8 cellular contexts compared by ENCODE assay signal in genomic region chr9:130681769-130682489, GRCh38. TPM values are rescaled to one million over a fixed set of nuclear protein-coding genes. Genes with fewer than 3 reads are reported as not detected.
DNase-seq lines count a peak whose midpoint lies in the region; ATAC-seq and TF ChIP-seq lines count a peak whose summit lies in the region.

No MANE protein-coding gene starts in this region.

- intact Hi-C loops in prostate gland (cut with DNase I) = loop anchor here (1.0 to 10.0 kb wide), 3 partner anchors 107 to 575 kb away; partner anchors contain the start of gene FUBP3

- H3K9me3 ChIP-seq in prostate gland = no peaks in the 10 kb centered on the region

- CTCF ChIA-PET in activated CD4-positive, alpha-beta memory T cell treated with anti-CD3 and anti-CD28 coated beads, Interleukin-2, amount 10 ng/mL, durations not matched to agents 7 days and 5 days (lab: Charles Lee) = interaction anchor here (0.6 to 2.3 kb wide), 12 partner anchors 11 to 229 kb away, joined by 3 to 26 read pairs (median 6); partner anchors contain the start of genes EXOSC2 and FUBP3

- WGBS in prostate gland = 2% methylated on average over 43 of the region's 45 CpGs

- no peaks in the 10 kb centered on the region for H3K36me3 Mint-ChIP-seq in activated CD4-positive, alpha-beta memory T cell treated with anti-CD3 and anti-CD28 coated beads, Interleukin-2, amount 10 ng/mL, durations not matched to agents 7 days and 5 days (ENCODE audit: low read depth)

- H3K27ac ChIP-seq in HL-60 (replicated peaks) (peak overlapping the region; percentile 61), prostate gland (no peak overlapping the region)

- H3K4me1 ChIP-seq in prostate gland (replicated peaks) = peaks cover 5% of the 10 kb centered on the region

- DNase-seq in ELR (ENCODE audit: low read depth) (peak; percentile 54), HL-60 (ENCODE audit: low read depth in 1 of 2, low spot score in 1 of 2) (peak in 1 of 2 experiments; percentile 21), glomerular visceral epithelial cell (ENCODE audit: extremely low spot score) (peak; percentile 12), prostate gland (ENCODE audit: low spot score) (no peak), NCI-H1436 treated with DMSO at 0.1 percent for 48 hours (lab: John Stamatoyannopoulos, UW) (no peak)
- DNase-seq in activated CD4-positive, alpha-beta memory T cell treated with anti-CD3 and anti-CD28 coated beads, Interleukin-2, amount 10 ng/mL, durations not matched to agents 7 days and 5 days = no peak

- H3K4me3 ChIP-seq in HL-60 (replicated peaks; ENCODE audit: insufficient read depth, low read length) (peak overlapping the region; percentile 61), prostate gland (peak overlapping the region; percentile 34 to 46)

- no peak for TF ChIP-seq POLR2A in prostate gland (IDR thresholded peaks at IDR 0.05)

- peaks cover 7% of the 10 kb centered on the region for H3K4me1 Mint-ChIP-seq in activated CD4-positive, alpha-beta memory T cell treated with anti-CD3 and anti-CD28 coated beads, Interleukin-2, amount 10 ng/mL, durations not matched to agents 7 days and 5 days

- H3K9me3 Mint-ChIP-seq in activated CD4-positive, alpha-beta memory T cell treated with anti-CD3 and anti-CD28 coated beads, Interleukin-2, amount 10 ng/mL, durations not matched to agents 7 days and 5 days = no peaks in the 10 kb centered on the region

- H3K27ac Mint-ChIP-seq in activated CD4-positive, alpha-beta memory T cell treated with anti-CD3 and anti-CD28 coated beads, Interleukin-2, amount 10 ng/mL, durations not matched to agents 7 days and 5 days = no peak overlapping the region

- H3K27me3 Mint-ChIP-seq in activated CD4-positive, alpha-beta memory T cell treated with anti-CD3 and anti-CD28 coated beads, Interleukin-2, amount 10 ng/mL, durations not matched to agents 7 days and 5 days = peaks cover 18% of the 10 kb centered on the region

- POLR2A ChIA-PET in activated CD4-positive, alpha-beta memory T cell treated with anti-CD3 and anti-CD28 coated beads, Interleukin-2, amount 10 ng/mL, durations not matched to agents 7 days and 5 days (lab: Charles Lee) = interaction anchor here (0.7 to 1.9 kb wide), 4 partner anchors 12 to 234 kb away, joined by 3 to 17 read pairs (median 4); partner anchors contain the start of gene EXOSC2

- peak overlapping the region; percentile 82 for H3K4me3 Mint-ChIP-seq in activated CD4-positive, alpha-beta memory T cell treated with anti-CD3 and anti-CD28 coated beads, Interleukin-2, amount 10 ng/mL, durations not matched to agents 7 days and 5 days

- TF ChIP-seq CTCF in HL-60 (IDR thresholded peaks at IDR 0.05; ENCODE audit: insufficient read depth, low read length) (no peak), prostate gland (IDR thresholded peaks at IDR 0.05) (no peak)

- H3K27me3 ChIP-seq in HL-60 (ENCODE audit: insufficient read depth, poor library complexity, severe bottlenecking) (peaks cover 4% of the 10 kb centered on the region), prostate gland (replicated peaks; ENCODE audit: insufficient read depth) (no peaks in the 10 kb centered on the region)

- ATAC-seq in GM18909 (IDR thresholded peaks at IDR 0.05; ENCODE audit: poor library complexity, unreplicated experiment) (no peak), HG03521 (IDR thresholded peaks at IDR 0.05; ENCODE audit: unreplicated experiment) (no peak)

- no peaks in the 10 kb centered on the region for H3K36me3 ChIP-seq in prostate gland

RNA-seq across cellular contexts. Expression of gene EXOSC2, which starts 11.7 kb away (rescaled TPM):
- 10 to 100 TPM; 45.2 to 48.7 TPM for total RNA-seq in activated CD4-positive, alpha-beta memory T cell treated with anti-CD3 and anti-CD28 coated beads, Interleukin-2, amount 10 ng/mL, durations not matched to agents 7 days and 5 days
- total RNA-seq in prostate gland = 10 to 100 TPM; 18.4 to 22.7 TPM

RNA-seq across cellular contexts. Expression of gene PRDM12, which starts 17.5 kb away (rescaled TPM):
- total RNA-seq in activated CD4-positive, alpha-beta memory T cell treated with anti-CD3 and anti-CD28 coated beads, Interleukin-2, amount 10 ng/mL, durations not matched to agents 7 days and 5 days = not detected
- total RNA-seq in prostate gland = not detected

Comparison
In these comparisons a context has a peak if more than half of its experiments do, and no peak if none do; other contexts are left out.
1. DNase-seq: peak in ELR (single experiment) and glomerular visceral epithelial cell (single experiment); none in activated CD4-positive, alpha-beta memory T cell treated with anti-CD3 and anti-CD28 coated beads, Interleukin-2, amount 10 ng/mL, durations not matched to agents 7 days and 5 days (single experiment), prostate gland (single experiment) and NCI-H1436 treated with DMSO at 0.1 percent for 48 hours (single experiment).